ENCODE assay signal across 8 cellular contexts in genomic region chr12:2876431-2877046, GRCh38. TPM values are rescaled to one million over a fixed set of nuclear protein-coding genes. Genes with fewer than 3 reads are reported as not detected.
A peak's percentile ranks its signal among the peaks of the same experiment; 100 is the strongest.
DNase-seq lines count a peak whose midpoint lies in the region; ATAC-seq and TF ChIP-seq lines count a peak whose summit lies in the region.

No MANE protein-coding gene starts in this region.

- POLR2A ChIA-PET in activated CD4-positive, alpha-beta T cell treated with anti-CD3 and anti-CD28 coated beads for 36 hours (lab: Charles Lee): interaction anchor here (0.6 to 2.7 kb wide), 6 partner anchors 8 to 81 kb away, joined by 3 to 10 read pairs (median 4); partner anchors contain the start of genes FKBP4 and TULP3

- intact Hi-C loops in activated CD4-positive, alpha-beta T cell treated with anti-CD3 and anti-CD28 coated beads for 36 hours (cut with DNase I, micrococcal nuclease): loop anchor here (1.0 to 10.0 kb wide), 10 partner anchors 8 to 996 kb away; partner anchors contain the start of genes ITFG2 (in 2 of the 2), TULP3 (in 2 of the 2), DCP1B (in 1 of the 2) and PARP11 (in 1 of the 2)
- intact Hi-C loops in left ventricle myocardium superior (cut with micrococcal nuclease): no loop called here
- intact Hi-C loops in gastrocnemius medialis (cut with DNase I; ENCODE audit: low total_unique reads): loop anchor here (1.0 kb wide), 1 partner anchor 14 kb away; the partner anchor contains the start of gene TULP3

- H3K27me3 Mint-ChIP-seq in activated CD4-positive, alpha-beta T cell treated with anti-CD3 and anti-CD28 coated beads for 36 hours: no peaks in the 10 kb centered on the region
- H3K27me3 Mint-ChIP-seq in activated T-helper 17 cell treated with anti-CD3 and anti-CD28 coated beads, Interleukin-2, amount 50 U/mL, for 72 hours: no peaks in the 10 kb centered on the region

- H3K4me1 Mint-ChIP-seq in activated CD4-positive, alpha-beta T cell treated with anti-CD3 and anti-CD28 coated beads for 36 hours: peaks cover 28% of the 10 kb centered on the region
- peaks cover 20% of the 10 kb centered on the region for H3K4me1 Mint-ChIP-seq in activated T-helper 17 cell treated with anti-CD3 and anti-CD28 coated beads, Interleukin-2, amount 50 U/mL, for 72 hours

- TF ChIP-seq CTCF in KMS-11 (conservative IDR thresholded peaks at IDR 0.05; ENCODE audit: low read depth, low read length): no peak
- no peak for TF ChIP-seq CTCF in gastrocnemius medialis (IDR thresholded peaks at IDR 0.05 in 4 of 5, conservative IDR thresholded peaks at IDR 0.05 in 1 of 5)

- DNase-seq in activated CD4-positive, alpha-beta T cell treated with anti-CD3 and anti-CD28 coated beads for 36 hours: peak; percentile 59
- no peak for DNase-seq in activated CD4-positive, alpha-beta T cell treated with anti-CD3 and anti-CD28 coated beads for 4 hours
- DNase-seq in left ventricle myocardium superior (peak; percentile 21), gastrocnemius medialis (no peak), SKM-1 (lab: John Stamatoyannopoulos, UW; ENCODE audit: unreplicated experiment) (no peak)

- ATAC-seq in activated CD4-positive, alpha-beta T cell treated with anti-CD3 and anti-CD28 coated beads for 36 hours: peak; percentile 63
- ATAC-seq in GM21723 (IDR thresholded peaks at IDR 0.05; ENCODE audit: unreplicated experiment) (peak; percentile 36), left ventricle myocardium superior (peak; percentile 46), gastrocnemius medialis (no peak)
- ATAC-seq in activated T-helper 17 cell treated with anti-CD3 and anti-CD28 coated beads, Interleukin-2, amount 50 U/mL, for 72 hours (replicated peaks): peak; percentile 61

- peak overlapping the region; percentile 89 for H3K27ac ChIP-seq in KMS-11
- peak overlapping the region in 3 of 4 donors; percentile 86 to 87 (median 87) for H3K27ac ChIP-seq in gastrocnemius medialis

- H3K36me3 ChIP-seq in KMS-11 (ENCODE audit: insufficient read depth) (no peaks in the 10 kb centered on the region; the same call in 1 of the 2 replicates), gastrocnemius medialis (no peaks in the 10 kb centered on the region)

- no peaks in the 10 kb centered on the region for H3K9me3 Mint-ChIP-seq in activated CD4-positive, alpha-beta T cell treated with anti-CD3 and anti-CD28 coated beads for 36 hours (ENCODE audit: low read depth)
- H3K9me3 Mint-ChIP-seq in activated T-helper 17 cell treated with anti-CD3 and anti-CD28 coated beads, Interleukin-2, amount 50 U/mL, for 72 hours: no peaks in the 10 kb centered on the region

- no peaks in the 10 kb centered on the region for H3K27me3 ChIP-seq in KMS-11 (ENCODE audit: insufficient read depth, low read depth)
- H3K27me3 ChIP-seq in gastrocnemius medialis: no peaks in the 10 kb centered on the region

- no peak for TF ChIP-seq POLR2A in gastrocnemius medialis (IDR thresholded peaks at IDR 0.05)

- in situ Hi-C loops in gastrocnemius medialis (cut with MboI; ENCODE audit: low sequenced_read_pairs in 4 of 4): loop anchor here in 1 of 4 donors (25.0 kb wide), 1 partner anchor 161 kb away; no protein-coding TSS in a partner anchor

- peak overlapping the region; percentile 99 for H3K4me3 Mint-ChIP-seq in activated CD4-positive, alpha-beta T cell treated with anti-CD3 and anti-CD28 coated beads for 36 hours
- peak overlapping the region; percentile 91 for H3K4me3 Mint-ChIP-seq in activated T-helper 17 cell treated with anti-CD3 and anti-CD28 coated beads, Interleukin-2, amount 50 U/mL, for 72 hours

- no peaks in the 10 kb centered on the region for H4K20me1 ChIP-seq in KMS-11 (ENCODE audit: insufficient read depth)

- H3K9ac ChIP-seq in KMS-11: peak overlapping the region; percentile 93

- no peaks in the 10 kb centered on the region for H3K9me3 ChIP-seq in gastrocnemius medialis

- no peak overlapping the region for H3K4me3 ChIP-seq in KMS-11 (IDR thresholded peaks at IDR 0.05; ENCODE audit: insufficient read depth, low read depth, low read length)
- peak overlapping the region; percentile 75 to 95 (median 91) for H3K4me3 ChIP-seq in gastrocnemius medialis

- peak overlapping the region; percentile 66 for H3K4me2 ChIP-seq in KMS-11

- H3K4me1 ChIP-seq in KMS-11 (ENCODE audit: low read depth, poor library complexity, severe bottlenecking): peaks cover 14% of the 10 kb centered on the region
- peaks cover 0 to 11% of the 10 kb centered on the region in 2 donors for H3K4me1 ChIP-seq in gastrocnemius medialis

- peak overlapping the region; percentile 95 for H3K27ac Mint-ChIP-seq in activated CD4-positive, alpha-beta T cell treated with anti-CD3 and anti-CD28 coated beads for 36 hours
- H3K27ac Mint-ChIP-seq in activated T-helper 17 cell treated with anti-CD3 and anti-CD28 coated beads, Interleukin-2, amount 50 U/mL, for 72 hours: peak overlapping the region; percentile 80

- H2AFZ ChIP-seq in KMS-11 (ENCODE audit: low read depth): peak overlapping the region; percentile 62

- CTCF ChIA-PET in activated CD4-positive, alpha-beta T cell treated with anti-CD3 and anti-CD28 coated beads for 36 hours (lab: Charles Lee): interaction anchor here (0.7 to 2.3 kb wide), 5 partner anchors 8 to 22 kb away, joined by 3 to 8 read pairs (median 5); partner anchors contain the start of gene TULP3

- H3K79me2 ChIP-seq in KMS-11 (ENCODE audit: insufficient read depth, low read depth): peaks cover 72% of the 10 kb centered on the region

- peaks cover 46% of the 10 kb centered on the region for H3K36me3 Mint-ChIP-seq in activated CD4-positive, alpha-beta T cell treated with anti-CD3 and anti-CD28 coated beads for 36 hours (ENCODE audit: low read depth)
- H3K36me3 Mint-ChIP-seq in activated T-helper 17 cell treated with anti-CD3 and anti-CD28 coated beads, Interleukin-2, amount 50 U/mL, for 72 hours (ENCODE audit: low read depth): peaks cover 66% of the 10 kb centered on the region

RNA-seq across cellular contexts. Expression of gene FOXM1, which starts 0.4 kb away (rescaled TPM):
- total RNA-seq in activated CD4-positive, alpha-beta T cell treated with anti-CD3 and anti-CD28 coated beads for 36 hours: 10 to 100 TPM; 74.5 to 92.3 TPM
- 100 to 1,000 TPM in 1 of 2 donors, 10 to 100 TPM in 1; 73.8 to 134 TPM for total RNA-seq in activated T-helper 17 cell treated with anti-CD3 and anti-CD28 coated beads, Interleukin-2, amount 50 U/mL, for 72 hours
- total RNA-seq in left ventricle myocardium superior: 0.79 TPM
- 1 to 10 TPM in 1 of 4 donors, under 1 TPM in 1, not detected in 2; 0.95 to 1.1 TPM for total RNA-seq in gastrocnemius medialis

RNA-seq across cellular contexts. Expression of gene RHNO1, which starts 0.5 kb away (rescaled TPM):
- total RNA-seq in activated CD4-positive, alpha-beta T cell treated with anti-CD3 and anti-CD28 coated beads for 36 hours: 10 to 100 TPM; 61.1 to 91.4 TPM
- 10 to 100 TPM; 39.4 to 52.3 TPM for total RNA-seq in activated T-helper 17 cell treated with anti-CD3 and anti-CD28 coated beads, Interleukin-2, amount 50 U/mL, for 72 hours
- total RNA-seq in left ventricle myocardium superior (4.9 TPM), gastrocnemius medialis (10 to 100 TPM in 1 of 4 donors, 1 to 10 TPM in 3; 4.9 to 11.8 (median 6.7) TPM)

RNA-seq across cellular contexts. Expression of gene TULP3, which starts 14.2 kb away (rescaled TPM):
- 1 to 10 TPM; 5.9 to 7.3 TPM for total RNA-seq in activated CD4-positive, alpha-beta T cell treated with anti-CD3 and anti-CD28 coated beads for 36 hours
- 10 to 100 TPM in 1 of 2 donors, 1 to 10 TPM in 1; 9.3 to 10.2 TPM for total RNA-seq in activated T-helper 17 cell treated with anti-CD3 and anti-CD28 coated beads, Interleukin-2, amount 50 U/mL, for 72 hours
- total RNA-seq in left ventricle myocardium superior (5.4 TPM), gastrocnemius medialis (10 to 100 TPM in 2 of 4 donors, 1 to 10 TPM in 2; 2.8 to 15.8 (median 11.2) TPM)

RNA-seq across cellular contexts. Expression of gene TEX52, which starts 19.7 kb away (rescaled TPM):
- under 1 TPM in 1 of 2 experiments, not detected in 1; 0.16 TPM for total RNA-seq in activated CD4-positive, alpha-beta T cell treated with anti-CD3 and anti-CD28 coated beads for 36 hours
- under 1 TPM in 1 of 2 donors, not detected in 1; 0.35 TPM for total RNA-seq in activated T-helper 17 cell treated with anti-CD3 and anti-CD28 coated beads, Interleukin-2, amount 50 U/mL, for 72 hours
- not detected for total RNA-seq in left ventricle myocardium superior
- under 1 TPM in 1 of 4 donors, not detected in 3; 0.68 TPM for total RNA-seq in gastrocnemius medialis

RNA-seq across cellular contexts. Expression of gene NRIP2, which starts 41.7 kb away (rescaled TPM):
- total RNA-seq in activated CD4-positive, alpha-beta T cell treated with anti-CD3 and anti-CD28 coated beads for 36 hours: not detected
- not detected for total RNA-seq in activated T-helper 17 cell treated with anti-CD3 and anti-CD28 coated beads, Interleukin-2, amount 50 U/mL, for 72 hours
- total RNA-seq in left ventricle myocardium superior (1.1 TPM), gastrocnemius medialis (1 to 10 TPM in 3 of 4 donors, not detected in 1; 1.3 to 5.2 (median 2.0) TPM)

Comparison
In these comparisons a context has a peak if more than half of its experiments do, and no peak if none do; other contexts are left out.
1. DNase-seq: peak in activated CD4-positive, alpha-beta T cell treated with anti-CD3 and anti-CD28 coated beads for 36 hours (single experiment) and left ventricle myocardium superior (single experiment); none in activated CD4-positive, alpha-beta T cell treated with anti-CD3 and anti-CD28 coated beads for 4 hours (0 of 2), gastrocnemius medialis (0 of 2) and SKM-1 (single experiment).
2. ATAC-seq: peak in activated CD4-positive, alpha-beta T cell treated with anti-CD3 and anti-CD28 coated beads for 36 hours (single experiment), GM21723 (single experiment), activated T-helper 17 cell treated with anti-CD3 and anti-CD28 coated beads, Interleukin-2, amount 50 U/mL, for 72 hours (single experiment) and left ventricle myocardium superior (single experiment); none in gastrocnemius medialis (0 of 2).
3. RNA of gene FOXM1, which starts 0.4 kb away (total RNA-seq): 73.8 to 134 TPM in activated T-helper 17 cell treated with anti-CD3 and anti-CD28 coated beads, Interleukin-2, amount 50 U/mL, for 72 hours and 74.5 to 92.3 TPM in activated CD4-positive, alpha-beta T cell treated with anti-CD3 and anti-CD28 coated beads for 36 hours; 0.95 to 1.1 TPM in gastrocnemius medialis and 0.79 TPM in left ventricle myocardium superior (single experiment); every median in the first group is over 10 times any median in the second.